Comparison of ENCODE assay signal across 9 cellular contexts in genomic region chr16:2775765-2776499, GRCh38. TPM values are rescaled to one million over a fixed set of nuclear protein-coding genes. Genes with fewer than 3 reads are reported as not detected.
DNase-seq lines count a peak whose midpoint lies in the region; ATAC-seq and TF ChIP-seq lines count a peak whose summit lies in the region.
"Had no signal": no experiment of that assay in that cellular context is flagged by ENCODE, and none has a peak within 500 bp of the region (broad histone marks: within the 10 kb centered on the region; RNA-seq: fewer than 3 reads in every experiment).

No MANE protein-coding gene starts in this region.

- no peaks in the 10 kb centered on the region for H3K27me3 ChIP-seq in WERI-Rb-1 (ENCODE audit: insufficient read depth, low read depth, severe bottlenecking)

- no peak for TF ChIP-seq CTCF in GM12875 (IDR thresholded peaks at IDR 0.05; ENCODE audit: borderline replicate concordance, insufficient read depth, low read depth, low read length)
- TF ChIP-seq CTCF in WERI-Rb-1 (IDR thresholded peaks at IDR 0.05; ENCODE audit: low read depth, low read length) = no peak
- TF ChIP-seq CTCF in glutamatergic neuron (IDR thresholded peaks at IDR 0.05; ENCODE audit: partially characterized antibody, unreplicated experiment) = no peak
- no peak for TF ChIP-seq CTCF in retinal pigment epithelial cell (conservative IDR thresholded peaks at IDR 0.05; ENCODE audit: low read depth, low read length)

- no peak for ATAC-seq in HG03139 (IDR thresholded peaks at IDR 0.05; ENCODE audit: unreplicated experiment)

- peaks cover 51% of the 10 kb centered on the region for H3K36me3 ChIP-seq in WERI-Rb-1

- H3K9me3 ChIP-seq in WERI-Rb-1 (ENCODE audit: severe bottlenecking) = no peaks in the 10 kb centered on the region

- H3K4me1 Mint-ChIP-seq in glutamatergic neuron (ENCODE audit: low read depth, unreplicated experiment) = peaks cover 10% of the 10 kb centered on the region

- DNase-seq in WERI-Rb-1 (no peak), glutamatergic neuron (no peak), retinal pigment epithelial cell (ENCODE audit: low read depth) (no peak)
- no peak for DNase-seq in activated CD4-positive, CD25-positive, alpha-beta regulatory T cell (lab: John Stamatoyannopoulos, UW)
- no peak for DNase-seq in stimulated activated CD4-positive, alpha-beta T cell treated with anti-CD3 and anti-CD28 coated beads, Interleukin-4, amount 100 ng/mL, for 24 hours
- no peak for DNase-seq in stimulated activated CD4-positive, alpha-beta T cell treated with anti-CD3 and anti-CD28 coated beads, Interleukin-15, amount 100 ng/mL, for 24 hours
- DNase-seq: activated CD4-positive, alpha-beta T cell treated with anti-CD3 and anti-CD28 coated beads for 1 hour had no signal

- peak overlapping the region; percentile 99 for H3K4me3 Mint-ChIP-seq in glutamatergic neuron (ENCODE audit: unreplicated experiment)

- H3K4me3 ChIP-seq in GM12875 (ENCODE audit: low read depth, low read length) (peak overlapping the region; percentile 98), WERI-Rb-1 (ENCODE audit: low read depth, low read length) (peak overlapping the region; percentile 66), retinal pigment epithelial cell (ENCODE audit: low read length) (peak overlapping the region; percentile 86)

- H3K27me3 Mint-ChIP-seq in glutamatergic neuron (ENCODE audit: unreplicated experiment) = peaks cover 16% of the 10 kb centered on the region

- no peaks in the 10 kb centered on the region for H3K36me3 Mint-ChIP-seq in glutamatergic neuron (ENCODE audit: unreplicated experiment)

- peak overlapping the region; percentile 87; the same call in 1 of the 2 replicates for H3K27ac ChIP-seq in WERI-Rb-1

- H3K27ac Mint-ChIP-seq in glutamatergic neuron (ENCODE audit: unreplicated experiment) = peak overlapping the region; percentile 97

- H3K9me3 Mint-ChIP-seq in glutamatergic neuron (ENCODE audit: unreplicated experiment) = peaks cover 8% of the 10 kb centered on the region

RNA-seq across cellular contexts. Expression of gene ELOB, which starts 1.1 kb away (rescaled TPM):
- total RNA-seq in glutamatergic neuron (ENCODE audit: unreplicated experiment) = 183 TPM

RNA-seq across cellular contexts. Expression of gene PRSS33, which starts 11.4 kb away (rescaled TPM):
- total RNA-seq in glutamatergic neuron (ENCODE audit: unreplicated experiment) = 0.39 TPM

RNA-seq across cellular contexts. Expression of gene PRSS41, which starts 22.3 kb away (rescaled TPM):
- total RNA-seq in glutamatergic neuron (ENCODE audit: unreplicated experiment) = not detected

RNA-seq across cellular contexts. Expression of gene SRRM2, which starts 23.5 kb away (rescaled TPM):
- total RNA-seq in glutamatergic neuron (ENCODE audit: unreplicated experiment) = 699 TPM

RNA-seq across cellular contexts. Expression of gene PRSS21, which starts 41.1 kb away (rescaled TPM):
- not detected for total RNA-seq in glutamatergic neuron (ENCODE audit: unreplicated experiment)
